ENCODE assay signal across 20 cellular contexts in the genomic region with DNA sequence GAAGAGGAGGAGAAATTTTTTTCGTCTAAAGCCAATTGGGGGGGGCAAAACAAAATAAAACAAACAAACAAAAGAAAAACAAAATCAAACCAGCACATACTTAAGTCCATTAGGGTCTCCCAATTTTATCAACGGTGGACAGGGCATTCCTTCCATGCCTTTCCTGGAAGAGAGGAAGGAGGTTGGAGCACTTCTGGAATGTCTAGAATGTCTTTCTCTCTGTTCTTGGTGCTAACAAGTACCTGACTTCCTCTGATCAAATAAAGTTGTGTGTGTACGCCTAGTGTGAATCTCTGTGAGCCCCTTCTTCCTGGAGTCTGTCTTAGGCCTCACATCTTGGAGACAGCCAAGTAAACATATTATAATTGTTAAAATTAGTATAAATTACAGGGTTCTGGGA.
"Had no signal": no experiment of that assay in that cellular context is flagged by ENCODE, and none has a peak within 500 bp of the region (broad histone marks: within the 10 kb centered on the region; RNA-seq: fewer than 3 reads in every experiment).

No MANE protein-coding gene starts in this region.

- H3K27ac Mint-ChIP-seq: IgD-negative memory B cell had no signal

- H3K36me3 Mint-ChIP-seq: IgD-negative memory B cell had no signal

- DNase-seq: Kasumi-1, NCI-H1105, NCI-H1417, NCI-H1436 treated with DMSO at 0.1 percent for 48 hours, NCI-H1694, NCI-H187 treated with DMSO at 0.1 percent for 48 hours, NCI-H2081, NCI-H2107, NCI-H524, NCI-H526 treated with DMSO at 0.1 percent for 48 hours, NCI-H748 treated with DMSO at 0.1 percent for 48 hours, Right ventricle myocardium superior, RPMI8226, SIG-M5 had no signal

- H3K9me3 ChIP-seq: SJSA1 had no signal

- H3K4me3 ChIP-seq: K562, SJSA1, SK-N-MC had no signal

- H3K36me3 ChIP-seq: SJSA1 had no signal

- H3K27ac ChIP-seq: HL-60, KMS-11, SJSA1, SK-N-MC had no signal

- H3K4me2 ChIP-seq: KMS-11 had no signal

- H3K27me3 Mint-ChIP-seq: IgD-negative memory B cell had no signal

- H3K4me1 Mint-ChIP-seq: IgD-negative memory B cell had no signal

- ATAC-seq: K562 had no signal

- H3K4me3 Mint-ChIP-seq: IgD-negative memory B cell had no signal

- H3K27me3 ChIP-seq: SJSA1 had no signal

- H3K9ac ChIP-seq: KMS-11 had no signal
